In the genomic region with DNA sequence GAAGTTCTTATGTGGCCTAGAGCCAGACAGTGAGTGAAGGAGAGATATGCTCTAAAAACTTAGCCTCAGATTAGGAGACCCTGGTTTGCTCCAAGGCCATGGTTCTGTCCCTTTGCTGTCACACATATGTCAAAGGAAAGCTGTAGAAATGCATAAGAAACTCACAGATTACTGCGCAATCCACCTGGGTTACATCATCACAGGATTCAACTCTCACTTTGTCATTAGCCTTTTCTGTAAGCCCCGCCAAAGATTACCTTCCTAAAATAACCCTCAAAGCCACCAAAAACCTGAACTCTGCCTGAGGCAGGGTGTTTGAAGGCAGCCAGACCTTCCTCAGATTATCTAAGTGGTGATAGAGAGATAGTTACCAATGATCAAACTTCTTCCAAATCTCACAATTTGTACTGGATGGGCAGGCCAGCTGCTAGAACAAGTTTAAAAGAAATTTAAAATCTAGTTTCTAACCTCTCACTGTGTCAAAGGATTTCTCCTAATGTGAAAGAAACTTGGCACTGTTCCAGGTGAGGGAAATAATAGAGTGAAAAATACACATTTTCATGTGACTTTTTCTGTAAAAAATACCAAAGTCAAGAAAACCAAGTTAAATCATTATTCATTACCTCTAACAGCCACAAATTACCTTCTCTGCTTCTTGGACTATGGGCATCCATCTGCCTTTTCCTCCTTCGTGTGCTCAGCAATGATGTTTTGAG, we compare ENCODE assay signal across 18 cellular contexts.
A peak's percentile ranks its signal among the peaks of the same experiment; 100 is the strongest.
DNase-seq lines count a peak whose midpoint lies in the region; ATAC-seq, FAIRE-seq and TF ChIP-seq lines count a peak whose summit lies in the region.
"Had no signal": no experiment of that assay in that cellular context is flagged by ENCODE, and none has a peak within 500 bp of the region (broad histone marks: within the 10 kb centered on the region; RNA-seq: fewer than 3 reads in every experiment).

No MANE protein-coding gene starts in this region.

- CTCF ChIA-PET in activated naive CD4-positive, alpha-beta T cell treated with anti-CD3 and anti-CD28 coated beads for 36 hours (lab: Charles Lee) = interaction anchor here (1.2 kb wide), 1 partner anchor 11 kb away, joined by 3 read pairs; no protein-coding TSS in a partner anchor

- FAIRE-seq in bronchial epithelial cell (lab: Jason Lieb, UNC) = no peak

- no peaks in the 10 kb centered on the region for H3K36me3 ChIP-seq in bronchial epithelial cell (ENCODE audit: control insufficient read depth, insufficient read depth, low read length)
- H3K36me3 ChIP-seq: SJCRH30 had no signal

- no peaks in the 10 kb centered on the region for H3K36me3 Mint-ChIP-seq in activated naive CD4-positive, alpha-beta T cell treated with anti-CD3 and anti-CD28 coated beads for 36 hours (ENCODE audit: low read depth)
- no peaks in the 10 kb centered on the region for H3K36me3 Mint-ChIP-seq in activated naive CD4-positive, alpha-beta T cell treated with anti-CD3 and anti-CD28 coated beads, Interleukin-2, amount 50 U/mL, for 72 hours
- peaks cover 3% of the 10 kb centered on the region for H3K36me3 Mint-ChIP-seq in type B pancreatic cell
- H3K36me3 Mint-ChIP-seq: CD8-positive, alpha-beta memory T cell had no signal

- no peaks in the 10 kb centered on the region for H3K27me3 ChIP-seq in bronchial epithelial cell (ENCODE audit: control insufficient read depth, insufficient read depth, low read length)
- H3K27me3 ChIP-seq: SJCRH30 had no signal

- DNase-seq in activated naive CD4-positive, alpha-beta T cell treated with anti-CD3 and anti-CD28 coated beads for 36 hours = peak; percentile 23
- DNase-seq in activated naive CD4-positive, alpha-beta T cell treated with anti-CD3 and anti-CD28 coated beads, Interleukin-2, amount 50 U/mL, for 72 hours (ENCODE audit: low spot score in 2 of 2) = no peak
- DNase-seq in SKM-1 (lab: John Stamatoyannopoulos, UW; ENCODE audit: unreplicated experiment) = peak; percentile 8
- peak; percentile 32 for DNase-seq in bronchial epithelial cell (ENCODE audit: low read depth)
- DNase-seq in type B pancreatic cell (ENCODE audit: extremely low spot score, unreplicated experiment) = no peak
- DNase-seq in NCI-H1694 treated with DMSO at 0.1 percent for 48 hours (lab: John Stamatoyannopoulos, UW) = no peak
- no peak for DNase-seq in NCI-H1930 (lab: John Stamatoyannopoulos, UW)
- DNase-seq in NCI-H2196 treated with DMSO at 0.1 percent for 48 hours (lab: John Stamatoyannopoulos, UW; ENCODE audit: unreplicated experiment) = no peak
- DNase-seq: activated CD4-positive, alpha-beta T cell treated with anti-CD3 and anti-CD28 coated beads, Interleukin-2, amount 10 ng/mL, durations not matched to agents 7 days and 5 days; activated T-cell treated with anti-CD3 and anti-CD28 coated beads, Interleukin-2, amount 50 U/mL, for 1 hour; CD8-positive, alpha-beta memory T cell; central memory CD4-positive, alpha-beta T cell; effector memory CD4-positive, alpha-beta T cell; H9; NCI-H1417 treated with DMSO at 0.1 percent for 48 hours; retina; SJCRH30; stimulated activated naive CD4-positive, alpha-beta T cell treated with Interleukin-2 at 50 U/mL for 16 hours had no signal

- H3K4me1 Mint-ChIP-seq in activated naive CD4-positive, alpha-beta T cell treated with anti-CD3 and anti-CD28 coated beads for 36 hours (ENCODE audit: low read depth) = peaks cover 26% of the 10 kb centered on the region
- H3K4me1 Mint-ChIP-seq in type B pancreatic cell (ENCODE audit: unreplicated experiment) = peaks cover 19% of the 10 kb centered on the region
- H3K4me1 Mint-ChIP-seq: CD8-positive, alpha-beta memory T cell had no signal

- TF ChIP-seq CTCF in bronchial epithelial cell (IDR thresholded peaks at IDR 0.05; ENCODE audit: insufficient read depth, low read length, severe bottlenecking) = no peak
- no peak for TF ChIP-seq CTCF in type B pancreatic cell (conservative IDR thresholded peaks at IDR 0.05)

- H3K9me3 Mint-ChIP-seq in activated naive CD4-positive, alpha-beta T cell treated with anti-CD3 and anti-CD28 coated beads for 36 hours = no peaks in the 10 kb centered on the region
- H3K9me3 Mint-ChIP-seq in activated naive CD4-positive, alpha-beta T cell treated with anti-CD3 and anti-CD28 coated beads, Interleukin-2, amount 50 U/mL, for 72 hours = no peaks in the 10 kb centered on the region
- H3K9me3 Mint-ChIP-seq in type B pancreatic cell = peaks cover 12% of the 10 kb centered on the region
- H3K9me3 Mint-ChIP-seq: activated CD4-positive, alpha-beta T cell treated with anti-CD3 and anti-CD28 coated beads, Interleukin-2, amount 10 ng/mL, durations not matched to agents 7 days and 5 days; H9 had no signal

- H3K4me3 ChIP-seq in bronchial epithelial cell (ENCODE audit: low read depth, low read length) = no peak overlapping the region
- H3K4me3 ChIP-seq: SJCRH30 had no signal

- no peak overlapping the region for H3K27ac Mint-ChIP-seq in activated naive CD4-positive, alpha-beta T cell treated with anti-CD3 and anti-CD28 coated beads for 36 hours
- H3K27ac Mint-ChIP-seq in activated naive CD4-positive, alpha-beta T cell treated with anti-CD3 and anti-CD28 coated beads, Interleukin-2, amount 50 U/mL, for 72 hours = no peak overlapping the region
- H3K27ac Mint-ChIP-seq in type B pancreatic cell = peak overlapping the region; percentile 28
- H3K27ac Mint-ChIP-seq: activated CD4-positive, alpha-beta T cell treated with anti-CD3 and anti-CD28 coated beads, Interleukin-2, amount 10 ng/mL, durations not matched to agents 7 days and 5 days; CD8-positive, alpha-beta memory T cell had no signal

- no peak for ATAC-seq in activated naive CD4-positive, alpha-beta T cell treated with anti-CD3 and anti-CD28 coated beads, Interleukin-2, amount 50 U/mL, for 72 hours

- H3K4me3 Mint-ChIP-seq in activated naive CD4-positive, alpha-beta T cell treated with anti-CD3 and anti-CD28 coated beads for 36 hours = no peak overlapping the region
- H3K4me3 Mint-ChIP-seq in type B pancreatic cell = no peak overlapping the region
- H3K4me3 Mint-ChIP-seq: activated CD4-positive, alpha-beta T cell treated with anti-CD3 and anti-CD28 coated beads, Interleukin-2, amount 10 ng/mL, durations not matched to agents 7 days and 5 days; CD8-positive, alpha-beta memory T cell; H9 had no signal

- no peaks in the 10 kb centered on the region for H3K27me3 Mint-ChIP-seq in activated naive CD4-positive, alpha-beta T cell treated with anti-CD3 and anti-CD28 coated beads for 36 hours (ENCODE audit: low read depth)
- H3K27me3 Mint-ChIP-seq in type B pancreatic cell = no peaks in the 10 kb centered on the region
- H3K27me3 Mint-ChIP-seq: activated CD4-positive, alpha-beta T cell treated with anti-CD3 and anti-CD28 coated beads, Interleukin-2, amount 10 ng/mL, durations not matched to agents 7 days and 5 days; CD8-positive, alpha-beta memory T cell had no signal

- intact Hi-C loops in activated naive CD4-positive, alpha-beta T cell treated with anti-CD3 and anti-CD28 coated beads for 36 hours (cut with micrococcal nuclease) = loop anchor here (1.0 to 10.0 kb wide), 3 partner anchors 29 to 1183 kb away; a partner anchor contains a TSS

Comparison
In these comparisons a context has a peak if more than half of its experiments do, and no peak if none do; other contexts are left out.
1. DNase-seq: peak in activated naive CD4-positive, alpha-beta T cell treated with anti-CD3 and anti-CD28 coated beads for 36 hours (single experiment), SKM-1 (single experiment) and bronchial epithelial cell (single experiment); none in activated naive CD4-positive, alpha-beta T cell treated with anti-CD3 and anti-CD28 coated beads, Interleukin-2, amount 50 U/mL, for 72 hours (0 of 2), type B pancreatic cell (single experiment), NCI-H1694 treated with DMSO at 0.1 percent for 48 hours (single experiment), NCI-H1930 (0 of 2) and NCI-H2196 treated with DMSO at 0.1 percent for 48 hours (single experiment).